8 cellular contexts compared by ENCODE assay signal in genomic region chr5:177447066-177447610, GRCh38. TPM values are rescaled to one million over a fixed set of nuclear protein-coding genes. Genes with fewer than 3 reads are reported as not detected.
DNase-seq lines count a peak whose midpoint lies in the region; ATAC-seq and TF ChIP-seq lines count a peak whose summit lies in the region.

No MANE protein-coding gene starts in this region.

- no peaks in the 10 kb centered on the region for H3K9me3 Mint-ChIP-seq in activated CD4-positive, alpha-beta memory T cell treated with anti-CD3 and anti-CD28 coated beads for 36 hours
- no peaks in the 10 kb centered on the region for H3K9me3 Mint-ChIP-seq in effector memory CD8-positive, alpha-beta T cell
- H3K9me3 Mint-ChIP-seq in mesothelial cell of epicardium = no peaks in the 10 kb centered on the region

- peak overlapping the region; percentile 62 for H3K4me3 Mint-ChIP-seq in activated CD4-positive, alpha-beta memory T cell treated with anti-CD3 and anti-CD28 coated beads for 36 hours
- H3K4me3 Mint-ChIP-seq in effector memory CD8-positive, alpha-beta T cell = peak overlapping the region; percentile 54 to 67
- peak overlapping the region; percentile 58 for H3K4me3 Mint-ChIP-seq in mesothelial cell of epicardium

- H3K27me3 Mint-ChIP-seq in activated CD4-positive, alpha-beta memory T cell treated with anti-CD3 and anti-CD28 coated beads for 36 hours = no peaks in the 10 kb centered on the region
- H3K27me3 Mint-ChIP-seq in effector memory CD8-positive, alpha-beta T cell = no peaks in the 10 kb centered on the region
- H3K27me3 Mint-ChIP-seq in mesothelial cell of epicardium (ENCODE audit: low read depth) = peaks cover 30% of the 10 kb centered on the region

- peak; percentile 42 for ATAC-seq in GM18498 (IDR thresholded peaks at IDR 0.05; ENCODE audit: unreplicated experiment)
- ATAC-seq in HG02885 (IDR thresholded peaks at IDR 0.05; ENCODE audit: poor library complexity, unreplicated experiment) = peak; percentile 10
- ATAC-seq in effector memory CD8-positive, alpha-beta T cell (replicated peaks) = peak; percentile 58

- POLR2A ChIA-PET in activated CD4-positive, alpha-beta memory T cell treated with anti-CD3 and anti-CD28 coated beads for 36 hours (lab: Charles Lee) = interaction anchor here (0.7 to 14.3 kb wide), 8 partner anchors 8 to 135 kb away, joined by 3 to 319 read pairs (median 4); partner anchors contain the start of gene GRK6

- H3K36me3 Mint-ChIP-seq in activated CD4-positive, alpha-beta memory T cell treated with anti-CD3 and anti-CD28 coated beads for 36 hours = peaks cover 4% of the 10 kb centered on the region
- H3K36me3 Mint-ChIP-seq in effector memory CD8-positive, alpha-beta T cell (ENCODE audit: insufficient read depth) = peaks cover 64% of the 10 kb centered on the region
- H3K36me3 Mint-ChIP-seq in mesothelial cell of epicardium = no peaks in the 10 kb centered on the region

- no peak overlapping the region for H3K9ac ChIP-seq in subcutaneous abdominal adipose tissue (ENCODE audit: low read length in 5 of 5)

- H3K4me3 ChIP-seq in subcutaneous abdominal adipose tissue (ENCODE audit: low read depth in 1 of 5, low read length in 5 of 5) = peak overlapping the region in 3 of 5 donors; percentile 48 to 70 (median 59)

- H3K36me3 ChIP-seq in subcutaneous abdominal adipose tissue (ENCODE audit: control insufficient read depth in 5 of 5, insufficient read depth in 5 of 5, low read length in 5 of 5) = peaks cover 0 to 10% (median 5%) of the 10 kb centered on the region in 5 donors

- intact Hi-C loops in activated CD4-positive, alpha-beta memory T cell treated with anti-CD3 and anti-CD28 coated beads for 36 hours (cut with micrococcal nuclease) = loop anchor here (2.0 kb wide), 1 partner anchor 56 kb away; no protein-coding TSS in a partner anchor

- H3K4me1 Mint-ChIP-seq in activated CD4-positive, alpha-beta memory T cell treated with anti-CD3 and anti-CD28 coated beads for 36 hours (ENCODE audit: low read depth) = peaks cover 43% of the 10 kb centered on the region
- H3K4me1 Mint-ChIP-seq in effector memory CD8-positive, alpha-beta T cell (ENCODE audit: low read depth in 2 of 2) = peaks cover 42 to 47% of the 10 kb centered on the region in 2 donors
- H3K4me1 Mint-ChIP-seq in mesothelial cell of epicardium = peaks cover 23% of the 10 kb centered on the region

- H3K27ac ChIP-seq in 22Rv1 = peak overlapping the region; percentile 79
- no peak overlapping the region for H3K27ac ChIP-seq in subcutaneous abdominal adipose tissue (ENCODE audit: low read depth, low read length)

- peak; percentile 48 for DNase-seq in NCI-H2171 treated with DMSO at 0.1 percent for 48 hours (lab: John Stamatoyannopoulos, UW)
- peak; percentile 77 for DNase-seq in activated CD4-positive, alpha-beta memory T cell treated with anti-CD3 and anti-CD28 coated beads for 36 hours
- DNase-seq in effector memory CD8-positive, alpha-beta T cell = peak; percentile 74 to 81 (median 79)
- no peak for DNase-seq in mesothelial cell of epicardium (ENCODE audit: low spot score in 2 of 2, unreplicated experiment in 2 of 2)

- CTCF ChIA-PET in activated CD4-positive, alpha-beta memory T cell treated with anti-CD3 and anti-CD28 coated beads for 36 hours (lab: Charles Lee) = interaction anchor here (1.4 to 29.1 kb wide), 7 partner anchors 7 to 58 kb away, joined by 7 to 624 read pairs (median 43); partner anchors contain the start of genes F12, GRK6 and PFN3

- no peaks in the 10 kb centered on the region for H3K9me3 ChIP-seq in subcutaneous abdominal adipose tissue (ENCODE audit: control insufficient read depth in 5 of 5, low read length in 5 of 5)

- H3K27me3 ChIP-seq in subcutaneous abdominal adipose tissue (ENCODE audit: control insufficient read depth in 5 of 5, insufficient read depth in 4 of 5, low read length in 5 of 5) = peaks cover 21 to 39% (median 37%) of the 10 kb centered on the region in 5 donors

- H3K4me1 ChIP-seq in subcutaneous abdominal adipose tissue (ENCODE audit: control insufficient read depth in 5 of 5, insufficient read depth in 5 of 5, low read length in 5 of 5) = peaks cover 0 to 22% (median 16%) of the 10 kb centered on the region in 5 donors

- TF ChIP-seq CTCF in 22Rv1 (IDR thresholded peaks at IDR 0.05) (no peak), mesothelial cell of epicardium (IDR thresholded peaks at IDR 0.05; ENCODE audit: unreplicated experiment) (no peak)

- no peak overlapping the region for H3K27ac Mint-ChIP-seq in activated CD4-positive, alpha-beta memory T cell treated with anti-CD3 and anti-CD28 coated beads for 36 hours
- peak overlapping the region in 1 of 2 donors; percentile 74 for H3K27ac Mint-ChIP-seq in effector memory CD8-positive, alpha-beta T cell
- no peak overlapping the region for H3K27ac Mint-ChIP-seq in mesothelial cell of epicardium

RNA-seq across cellular contexts. Expression of gene PRR7, which starts 0.5 kb away (rescaled TPM):
- 10 to 100 TPM; 13.3 to 13.6 TPM for total RNA-seq in activated CD4-positive, alpha-beta memory T cell treated with anti-CD3 and anti-CD28 coated beads for 36 hours
- 5.3 to 5.9 TPM (median 5.7 TPM) in 3 replicates for total RNA-seq in mesothelial cell of epicardium

RNA-seq across cellular contexts. Expression of gene GRK6, which starts 20.7 kb away (rescaled TPM):
- 100 to 1,000 TPM; 177 to 178 TPM for total RNA-seq in activated CD4-positive, alpha-beta memory T cell treated with anti-CD3 and anti-CD28 coated beads for 36 hours
- 44.9 to 48.2 TPM (median 45.3 TPM) in 3 replicates for total RNA-seq in mesothelial cell of epicardium

RNA-seq across cellular contexts. Expression of gene DBN1, which starts 26.3 kb away (rescaled TPM):
- total RNA-seq in activated CD4-positive, alpha-beta memory T cell treated with anti-CD3 and anti-CD28 coated beads for 36 hours = 10 to 100 TPM; 12.1 to 15.9 TPM
- 365 to 369 TPM (median 367 TPM) in 3 replicates for total RNA-seq in mesothelial cell of epicardium

RNA-seq across cellular contexts. Expression of gene F12, which starts 37.8 kb away (rescaled TPM):
- 1 to 10 TPM; 5.1 to 5.9 TPM for total RNA-seq in activated CD4-positive, alpha-beta memory T cell treated with anti-CD3 and anti-CD28 coated beads for 36 hours
- total RNA-seq in mesothelial cell of epicardium = 2.1 to 2.7 TPM (median 2.3 TPM) in 3 replicates

RNA-seq across cellular contexts. Expression of gene PFN3, which starts 46.7 kb away (rescaled TPM):
- total RNA-seq in activated CD4-positive, alpha-beta memory T cell treated with anti-CD3 and anti-CD28 coated beads for 36 hours = not detected
- not detected in 3 replicates for total RNA-seq in mesothelial cell of epicardium

Comparison
In these comparisons a context has a peak if more than half of its experiments do, and no peak if none do; other contexts are left out.
1. DNase-seq: peak in NCI-H2171 treated with DMSO at 0.1 percent for 48 hours (single experiment), activated CD4-positive, alpha-beta memory T cell treated with anti-CD3 and anti-CD28 coated beads for 36 hours (single experiment) and effector memory CD8-positive, alpha-beta T cell (3 of 3); none in mesothelial cell of epicardium (0 of 2).
2. RNA of gene DBN1, which starts 26.3 kb away (total RNA-seq): 365 to 369 TPM in mesothelial cell of epicardium; 12.1 to 15.9 TPM in activated CD4-positive, alpha-beta memory T cell treated with anti-CD3 and anti-CD28 coated beads for 36 hours; every median in the first group is over 10 times any median in the second.
3. Peak in every context shown above with its lines, with median percentiles within 50 percentile points of each other: ATAC-seq and H3K4me3 Mint-ChIP-seq.